In genomic region chr21:24994717-24995116, GRCh38 we compare ENCODE assay signal across 17 cellular contexts.
DNase-seq lines count a peak whose midpoint lies in the region; ATAC-seq, FAIRE-seq and TF ChIP-seq lines count a peak whose summit lies in the region.
"Had no signal": no experiment of that assay in that cellular context is flagged by ENCODE, and none has a peak within 500 bp of the region (broad histone marks: within the 10 kb centered on the region; RNA-seq: fewer than 3 reads in every experiment).

No MANE protein-coding gene starts in this region.

- TF ChIP-seq CTCF in GM06990 (IDR thresholded peaks at IDR 0.05; ENCODE audit: insufficient read depth, low read length, poor library complexity, severe bottlenecking) (no peak), astrocyte (IDR thresholded peaks at IDR 0.05; ENCODE audit: insufficient read depth, low read depth, low read length) (no peak), spleen (IDR thresholded peaks at IDR 0.05 in 8 of 11, conservative IDR thresholded peaks at IDR 0.05 in 3 of 11) (no peak)

- no peaks in the 10 kb centered on the region for H3K36me3 Mint-ChIP-seq in astrocyte (ENCODE audit: low read depth, unreplicated experiment)
- H3K36me3 Mint-ChIP-seq in activated CD8-positive, alpha-beta memory T cell treated with anti-CD3 and anti-CD28 coated beads, Interleukin-2, amount 10 ng/mL, durations not matched to agents 7 days and 5 days = no peaks in the 10 kb centered on the region

- H3K9me3 ChIP-seq in astrocyte (ENCODE audit: insufficient read depth, low read depth, low read length) (no peaks in the 10 kb centered on the region), spleen (peaks cover 0 to 12% (median 0%) of the 10 kb centered on the region in 8 donors)

- CTCF ChIA-PET in activated CD8-positive, alpha-beta memory T cell treated with anti-CD3 and anti-CD28 coated beads, Interleukin-2, amount 10 ng/mL, durations not matched to agents 7 days and 5 days (lab: Charles Lee) = interaction anchor here (0.6 kb wide), 1 partner anchor 1691 kb away, joined by 3 read pairs; no protein-coding TSS in a partner anchor

- H3K27ac Mint-ChIP-seq in astrocyte (ENCODE audit: unreplicated experiment) = peak overlapping the region; percentile 66
- no peak overlapping the region for H3K27ac Mint-ChIP-seq in activated CD8-positive, alpha-beta memory T cell treated with anti-CD3 and anti-CD28 coated beads, Interleukin-2, amount 10 ng/mL, durations not matched to agents 7 days and 5 days

- peaks cover 6% of the 10 kb centered on the region for H3K9me3 Mint-ChIP-seq in astrocyte (ENCODE audit: unreplicated experiment)
- peaks cover 2% of the 10 kb centered on the region for H3K9me3 Mint-ChIP-seq in activated CD8-positive, alpha-beta memory T cell treated with anti-CD3 and anti-CD28 coated beads, Interleukin-2, amount 10 ng/mL, durations not matched to agents 7 days and 5 days (ENCODE audit: low read depth)

- intact Hi-C loops in spleen (cut with DNase I; ENCODE audit: low total_unique reads) = no loop called here

- H3K27me3 ChIP-seq in GM06990 (replicated peaks; ENCODE audit: control insufficient read depth, insufficient read depth, low read length) = no peaks in the 10 kb centered on the region
- no peaks in the 10 kb centered on the region for H3K27me3 ChIP-seq in astrocyte (ENCODE audit: insufficient read depth, low read length)
- no peaks in the 10 kb centered on the region for H3K27me3 ChIP-seq in spleen (replicated peaks in 1 of 7)

- ATAC-seq in GM19463 (IDR thresholded peaks at IDR 0.05; ENCODE audit: unreplicated experiment) (peak; percentile 68), HG02885 (IDR thresholded peaks at IDR 0.05; ENCODE audit: poor library complexity, unreplicated experiment) (peak; percentile 38), HG03342 (IDR thresholded peaks at IDR 0.05; ENCODE audit: unreplicated experiment) (no peak)
- ATAC-seq in activated CD8-positive, alpha-beta memory T cell treated with anti-CD3 and anti-CD28 coated beads, Interleukin-2, amount 10 ng/mL, durations not matched to agents 7 days and 5 days = no peak

- no peaks in the 10 kb centered on the region for H4K20me1 ChIP-seq in astrocyte (ENCODE audit: insufficient read depth, low read length)

- H3K4me1 ChIP-seq in astrocyte (ENCODE audit: insufficient read depth, low read length) (no peaks in the 10 kb centered on the region), spleen (no peaks in the 10 kb centered on the region)

- 73 to 81% (median 79%) methylated on average over 4 of the region's 4 CpGs for WGBS in spleen, 5 donors

- no peak overlapping the region for H3K9ac ChIP-seq in astrocyte (ENCODE audit: low read length)

- TF ChIP-seq POLR2A in spleen (IDR thresholded peaks at IDR 0.05) = no peak

- H3K4me3 Mint-ChIP-seq in astrocyte (ENCODE audit: unreplicated experiment) = no peak overlapping the region
- no peak overlapping the region for H3K4me3 Mint-ChIP-seq in activated CD8-positive, alpha-beta memory T cell treated with anti-CD3 and anti-CD28 coated beads, Interleukin-2, amount 10 ng/mL, durations not matched to agents 7 days and 5 days

- no peaks in the 10 kb centered on the region for H3K4me1 Mint-ChIP-seq in astrocyte (ENCODE audit: low read depth, unreplicated experiment)
- no peaks in the 10 kb centered on the region for H3K4me1 Mint-ChIP-seq in activated CD8-positive, alpha-beta memory T cell treated with anti-CD3 and anti-CD28 coated beads, Interleukin-2, amount 10 ng/mL, durations not matched to agents 7 days and 5 days

- H3K27me3 Mint-ChIP-seq in astrocyte (ENCODE audit: low read depth, unreplicated experiment) = no peaks in the 10 kb centered on the region
- no peaks in the 10 kb centered on the region for H3K27me3 Mint-ChIP-seq in activated CD8-positive, alpha-beta memory T cell treated with anti-CD3 and anti-CD28 coated beads, Interleukin-2, amount 10 ng/mL, durations not matched to agents 7 days and 5 days

- H3K36me3 ChIP-seq in GM06990 (ENCODE audit: control insufficient read depth, insufficient read depth, low read length) (no peaks in the 10 kb centered on the region), astrocyte (ENCODE audit: insufficient read depth, low read length) (no peaks in the 10 kb centered on the region), spleen (no peaks in the 10 kb centered on the region)

- peak overlapping the region; percentile 52 for H2AFZ ChIP-seq in astrocyte (ENCODE audit: low read depth, low read length)

- DNase-seq in GM06990 (ENCODE audit: extremely low read depth, insufficient read length) (peak; percentile 3), astrocyte (ENCODE audit: low read depth) (no peak), spleen (no peak), D341Med (ENCODE audit: low spot score) (no peak)
- no peak for DNase-seq in activated CD8-positive, alpha-beta memory T cell treated with anti-CD3 and anti-CD28 coated beads, Interleukin-2, amount 10 ng/mL, durations not matched to agents 7 days and 5 days
- DNase-seq: DMS153, EL, KG1, NCI-H1105, NCI-H187 treated with DMSO at 0.1 percent for 48 hours, SIG-M5 had no signal

- no peak overlapping the region for H3K27ac ChIP-seq in astrocyte (ENCODE audit: low read depth, low read length)
- no peak overlapping the region for H3K27ac ChIP-seq in spleen
- H3K27ac ChIP-seq: C4-2B, HL-60 had no signal

- no peak overlapping the region for H3K4me2 ChIP-seq in astrocyte (ENCODE audit: low read length)

- FAIRE-seq in astrocyte (lab: Jason Lieb, UNC) = no peak
- FAIRE-seq: GM18507 had no signal

- no peaks in the 10 kb centered on the region for H3K79me2 ChIP-seq in astrocyte (ENCODE audit: insufficient read depth, low read length)

- H3K4me3 ChIP-seq in GM06990 (replicated peaks; ENCODE audit: low read depth, low read length) (no peak overlapping the region), astrocyte (ENCODE audit: insufficient read depth, low read depth, low read length) (no peak overlapping the region), spleen (no peak overlapping the region)

Comparison
In these comparisons a context has a peak if more than half of its experiments do, and no peak if none do; other contexts are left out.
1. ATAC-seq: peak in GM19463 (single experiment) and HG02885 (single experiment); none in HG03342 (single experiment) and activated CD8-positive, alpha-beta memory T cell treated with anti-CD3 and anti-CD28 coated beads, Interleukin-2, amount 10 ng/mL, durations not matched to agents 7 days and 5 days (single experiment).